ENCODE assay signal across 1 cellular context in the genomic region with DNA sequence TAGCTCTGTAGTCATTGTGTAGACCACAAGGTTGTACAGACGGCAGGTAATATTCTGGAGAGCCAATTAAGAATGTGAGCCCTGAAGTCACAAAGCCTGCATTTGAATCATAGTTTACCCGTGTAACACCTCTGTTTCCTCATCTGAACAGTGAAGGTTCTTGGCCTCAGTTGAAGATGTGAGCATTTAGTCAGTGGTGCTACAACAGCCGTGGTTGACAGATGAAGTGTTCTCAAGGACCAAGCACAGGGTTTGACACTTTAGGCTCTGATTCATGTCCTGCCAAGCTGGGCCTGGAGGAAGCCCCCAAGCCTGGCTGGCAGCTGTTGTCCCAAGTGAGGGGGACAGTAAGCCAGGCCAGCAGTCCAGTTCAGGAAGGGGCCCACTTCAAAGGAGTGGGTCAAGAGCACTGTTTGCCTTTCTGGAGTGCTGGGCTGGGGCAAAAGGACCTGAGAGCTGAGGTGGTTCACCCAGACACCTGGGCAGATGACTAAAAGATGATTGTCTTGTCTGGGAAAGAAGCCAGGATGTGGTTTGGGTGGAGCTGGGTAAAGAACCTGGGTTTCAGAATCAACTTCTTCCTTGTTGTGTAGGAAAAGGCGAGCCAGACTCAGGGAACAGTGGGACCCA.
TF ChIP-seq lines count a peak whose summit lies in the region.

No MANE protein-coding gene starts in this region.

TF ChIP-seq in HepG2, 621 proteins besides CTCF, POLR2A, EP300 and RAD21 (continues in another document):
- TF ChIP-seq, protein P1, sequence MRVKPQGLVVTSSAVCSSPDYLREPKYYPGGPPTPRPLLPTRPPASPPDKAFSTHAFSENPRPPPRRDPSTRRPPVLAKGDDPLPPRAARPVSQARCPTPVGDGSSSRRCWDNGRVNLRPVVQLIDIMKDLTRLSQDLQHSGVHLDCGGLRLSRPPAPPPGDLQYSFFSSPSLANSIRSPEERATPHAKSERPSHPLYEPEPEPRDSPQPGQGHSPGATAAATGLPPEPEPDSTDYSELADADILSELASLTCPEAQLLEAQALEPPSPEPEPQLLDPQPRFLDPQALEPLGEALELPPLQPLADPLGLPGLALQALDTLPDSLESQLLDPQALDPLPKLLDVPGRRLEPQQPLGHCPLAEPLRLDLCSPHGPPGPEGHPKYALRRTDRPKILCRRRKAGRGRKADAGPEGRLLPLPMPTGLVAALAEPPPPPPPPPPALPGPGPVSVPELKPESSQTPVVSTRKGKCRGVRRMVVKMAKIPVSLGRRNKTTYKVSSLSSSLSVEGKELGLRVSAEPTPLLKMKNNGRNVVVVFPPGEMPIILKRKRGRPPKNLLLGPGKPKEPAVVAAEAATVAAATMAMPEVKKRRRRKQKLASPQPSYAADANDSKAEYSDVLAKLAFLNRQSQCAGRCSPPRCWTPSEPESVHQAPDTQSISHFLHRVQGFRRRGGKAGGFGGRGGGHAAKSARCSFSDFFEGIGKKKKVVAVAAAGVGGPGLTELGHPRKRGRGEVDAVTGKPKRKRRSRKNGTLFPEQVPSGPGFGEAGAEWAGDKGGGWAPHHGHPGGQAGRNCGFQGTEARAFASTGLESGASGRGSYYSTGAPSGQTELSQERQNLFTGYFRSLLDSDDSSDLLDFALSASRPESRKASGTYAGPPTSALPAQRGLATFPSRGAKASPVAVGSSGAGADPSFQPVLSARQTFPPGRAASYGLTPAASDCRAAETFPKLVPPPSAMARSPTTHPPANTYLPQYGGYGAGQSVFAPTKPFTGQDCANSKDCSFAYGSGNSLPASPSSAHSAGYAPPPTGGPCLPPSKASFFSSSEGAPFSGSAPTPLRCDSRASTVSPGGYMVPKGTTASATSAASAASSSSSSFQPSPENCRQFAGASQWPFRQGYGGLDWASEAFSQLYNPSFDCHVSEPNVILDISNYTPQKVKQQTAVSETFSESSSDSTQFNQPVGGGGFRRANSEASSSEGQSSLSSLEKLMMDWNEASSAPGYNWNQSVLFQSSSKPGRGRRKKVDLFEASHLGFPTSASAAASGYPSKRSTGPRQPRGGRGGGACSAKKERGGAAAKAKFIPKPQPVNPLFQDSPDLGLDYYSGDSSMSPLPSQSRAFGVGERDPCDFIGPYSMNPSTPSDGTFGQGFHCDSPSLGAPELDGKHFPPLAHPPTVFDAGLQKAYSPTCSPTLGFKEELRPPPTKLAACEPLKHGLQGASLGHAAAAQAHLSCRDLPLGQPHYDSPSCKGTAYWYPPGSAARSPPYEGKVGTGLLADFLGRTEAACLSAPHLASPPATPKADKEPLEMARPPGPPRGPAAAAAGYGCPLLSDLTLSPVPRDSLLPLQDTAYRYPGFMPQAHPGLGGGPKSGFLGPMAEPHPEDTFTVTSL (CRISPR knock-in tag; IDR thresholded peaks at IDR 0.05; ENCODE audit: borderline replicate concordance), result no peak
- TF ChIP-seq XBP1 (CRISPR knock-in tag; IDR thresholded peaks at IDR 0.05) (no peak), ZNF441 (CRISPR knock-in tag; IDR thresholded peaks at IDR 0.05; ENCODE audit: borderline replicate concordance) (no peak), POGZ (CRISPR knock-in tag; IDR thresholded peaks at IDR 0.05) (no peak), CEBPG (CRISPR knock-in tag; IDR thresholded peaks at IDR 0.05) (no peak), CREB1 (IDR thresholded peaks at IDR 0.05) (no peak), CREB1 (CRISPR knock-in tag; IDR thresholded peaks at IDR 0.05) (no peak), ZNF292 (CRISPR knock-in tag; IDR thresholded peaks at IDR 0.05; ENCODE audit: borderline replicate concordance, low read depth) (no peak), ELF1 (CRISPR knock-in tag; IDR thresholded peaks at IDR 0.05) (no peak), ERF (CRISPR knock-in tag; IDR thresholded peaks at IDR 0.05) (0 out of 2 replicates have a peak, but pooled peaks have one; percentile 23), ZFP41 (CRISPR knock-in tag; IDR thresholded peaks at IDR 0.05; ENCODE audit: borderline replicate concordance) (no peak), SMC3 (IDR thresholded peaks at IDR 0.05; ENCODE audit: low read length) (no peak), HIVEP1 (CRISPR knock-in tag; IDR thresholded peaks at IDR 0.05) (no peak), PAWR (CRISPR knock-in tag; IDR thresholded peaks at IDR 0.05; ENCODE audit: borderline replicate concordance) (no peak), ZNF678 (CRISPR knock-in tag; IDR thresholded peaks at IDR 0.05) (no peak), ZNF160 (CRISPR knock-in tag; IDR thresholded peaks at IDR 0.05) (no peak), ZNF605 (CRISPR knock-in tag; IDR thresholded peaks at IDR 0.05) (0 out of 2 replicates have a peak, but pooled peaks have one; percentile 29), HMG20A (CRISPR knock-in tag; IDR thresholded peaks at IDR 0.05; ENCODE audit: borderline replicate concordance) (0 out of 2 replicates have a peak, but pooled peaks have one; percentile 29), NR2F6 (IDR thresholded peaks at IDR 0.05) (0 out of 2 replicates have a peak, but pooled peaks have one; percentile 38), NR2F6 (CRISPR knock-in tag; IDR thresholded peaks at IDR 0.05) (peak; percentile 47; the same call in 1 of the 2 replicates), ZNF274 (CRISPR knock-in tag; IDR thresholded peaks at IDR 0.05) (no peak), ZNF761 (CRISPR knock-in tag; conservative IDR thresholded peaks at IDR 0.05) (no peak), TBX2 (CRISPR knock-in tag; IDR thresholded peaks at IDR 0.05; ENCODE audit: borderline replicate concordance) (peak; percentile 79), MYC (CRISPR knock-in tag; IDR thresholded peaks at IDR 0.05; ENCODE audit: borderline replicate concordance) (no peak), PITX1 (CRISPR knock-in tag; IDR thresholded peaks at IDR 0.05) (no peak), DPF2 (CRISPR knock-in tag; IDR thresholded peaks at IDR 0.05; ENCODE audit: borderline replicate concordance, low read depth) (no peak), ZNF232 (CRISPR knock-in tag; IDR thresholded peaks at IDR 0.05; ENCODE audit: borderline replicate concordance) (no peak), ZNF7 (CRISPR knock-in tag; IDR thresholded peaks at IDR 0.05) (no peak), SOX13 (IDR thresholded peaks at IDR 0.05) (no peak), SOX13 (CRISPR knock-in tag; conservative IDR thresholded peaks at IDR 0.05 in 1 of 2, IDR thresholded peaks at IDR 0.05 in 1 of 2) (0 out of 4 replicates have a peak, but pooled peaks of 1 of the 2 experiments have one; percentile 11), MEIS2 (CRISPR knock-in tag; IDR thresholded peaks at IDR 0.05) (no peak)
- TF ChIP-seq, protein P2, sequence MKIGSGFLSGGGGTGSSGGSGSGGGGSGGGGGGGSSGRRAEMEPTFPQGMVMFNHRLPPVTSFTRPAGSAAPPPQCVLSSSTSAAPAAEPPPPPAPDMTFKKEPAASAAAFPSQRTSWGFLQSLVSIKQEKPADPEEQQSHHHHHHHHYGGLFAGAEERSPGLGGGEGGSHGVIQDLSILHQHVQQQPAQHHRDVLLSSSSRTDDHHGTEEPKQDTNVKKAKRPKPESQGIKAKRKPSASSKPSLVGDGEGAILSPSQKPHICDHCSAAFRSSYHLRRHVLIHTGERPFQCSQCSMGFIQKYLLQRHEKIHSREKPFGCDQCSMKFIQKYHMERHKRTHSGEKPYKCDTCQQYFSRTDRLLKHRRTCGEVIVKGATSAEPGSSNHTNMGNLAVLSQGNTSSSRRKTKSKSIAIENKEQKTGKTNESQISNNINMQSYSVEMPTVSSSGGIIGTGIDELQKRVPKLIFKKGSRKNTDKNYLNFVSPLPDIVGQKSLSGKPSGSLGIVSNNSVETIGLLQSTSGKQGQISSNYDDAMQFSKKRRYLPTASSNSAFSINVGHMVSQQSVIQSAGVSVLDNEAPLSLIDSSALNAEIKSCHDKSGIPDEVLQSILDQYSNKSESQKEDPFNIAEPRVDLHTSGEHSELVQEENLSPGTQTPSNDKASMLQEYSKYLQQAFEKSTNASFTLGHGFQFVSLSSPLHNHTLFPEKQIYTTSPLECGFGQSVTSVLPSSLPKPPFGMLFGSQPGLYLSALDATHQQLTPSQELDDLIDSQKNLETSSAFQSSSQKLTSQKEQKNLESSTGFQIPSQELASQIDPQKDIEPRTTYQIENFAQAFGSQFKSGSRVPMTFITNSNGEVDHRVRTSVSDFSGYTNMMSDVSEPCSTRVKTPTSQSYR (CRISPR knock-in tag; IDR thresholded peaks at IDR 0.05; ENCODE audit: borderline replicate concordance), result no peak
- TF ChIP-seq, protein P3, sequence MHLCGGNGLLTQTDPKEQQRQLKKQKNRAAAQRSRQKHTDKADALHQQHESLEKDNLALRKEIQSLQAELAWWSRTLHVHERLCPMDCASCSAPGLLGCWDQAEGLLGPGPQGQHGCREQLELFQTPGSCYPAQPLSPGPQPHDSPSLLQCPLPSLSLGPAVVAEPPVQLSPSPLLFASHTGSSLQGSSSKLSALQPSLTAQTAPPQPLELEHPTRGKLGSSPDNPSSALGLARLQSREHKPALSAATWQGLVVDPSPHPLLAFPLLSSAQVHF (CRISPR knock-in tag; IDR thresholded peaks at IDR 0.05), result no peak
- TF ChIP-seq, protein P4, sequence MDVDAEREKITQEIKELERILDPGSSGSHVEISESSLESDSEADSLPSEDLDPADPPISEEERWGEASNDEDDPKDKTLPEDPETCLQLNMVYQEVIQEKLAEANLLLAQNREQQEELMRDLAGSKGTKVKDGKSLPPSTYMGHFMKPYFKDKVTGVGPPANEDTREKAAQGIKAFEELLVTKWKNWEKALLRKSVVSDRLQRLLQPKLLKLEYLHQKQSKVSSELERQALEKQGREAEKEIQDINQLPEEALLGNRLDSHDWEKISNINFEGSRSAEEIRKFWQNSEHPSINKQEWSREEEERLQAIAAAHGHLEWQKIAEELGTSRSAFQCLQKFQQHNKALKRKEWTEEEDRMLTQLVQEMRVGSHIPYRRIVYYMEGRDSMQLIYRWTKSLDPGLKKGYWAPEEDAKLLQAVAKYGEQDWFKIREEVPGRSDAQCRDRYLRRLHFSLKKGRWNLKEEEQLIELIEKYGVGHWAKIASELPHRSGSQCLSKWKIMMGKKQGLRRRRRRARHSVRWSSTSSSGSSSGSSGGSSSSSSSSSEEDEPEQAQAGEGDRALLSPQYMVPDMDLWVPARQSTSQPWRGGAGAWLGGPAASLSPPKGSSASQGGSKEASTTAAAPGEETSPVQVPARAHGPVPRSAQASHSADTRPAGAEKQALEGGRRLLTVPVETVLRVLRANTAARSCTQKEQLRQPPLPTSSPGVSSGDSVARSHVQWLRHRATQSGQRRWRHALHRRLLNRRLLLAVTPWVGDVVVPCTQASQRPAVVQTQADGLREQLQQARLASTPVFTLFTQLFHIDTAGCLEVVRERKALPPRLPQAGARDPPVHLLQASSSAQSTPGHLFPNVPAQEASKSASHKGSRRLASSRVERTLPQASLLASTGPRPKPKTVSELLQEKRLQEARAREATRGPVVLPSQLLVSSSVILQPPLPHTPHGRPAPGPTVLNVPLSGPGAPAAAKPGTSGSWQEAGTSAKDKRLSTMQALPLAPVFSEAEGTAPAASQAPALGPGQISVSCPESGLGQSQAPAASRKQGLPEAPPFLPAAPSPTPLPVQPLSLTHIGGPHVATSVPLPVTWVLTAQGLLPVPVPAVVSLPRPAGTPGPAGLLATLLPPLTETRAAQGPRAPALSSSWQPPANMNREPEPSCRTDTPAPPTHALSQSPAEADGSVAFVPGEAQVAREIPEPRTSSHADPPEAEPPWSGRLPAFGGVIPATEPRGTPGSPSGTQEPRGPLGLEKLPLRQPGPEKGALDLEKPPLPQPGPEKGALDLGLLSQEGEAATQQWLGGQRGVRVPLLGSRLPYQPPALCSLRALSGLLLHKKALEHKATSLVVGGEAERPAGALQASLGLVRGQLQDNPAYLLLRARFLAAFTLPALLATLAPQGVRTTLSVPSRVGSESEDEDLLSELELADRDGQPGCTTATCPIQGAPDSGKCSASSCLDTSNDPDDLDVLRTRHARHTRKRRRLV (CRISPR knock-in tag; IDR thresholded peaks at IDR 0.05), result no peak
- TF ChIP-seq, protein P5, sequence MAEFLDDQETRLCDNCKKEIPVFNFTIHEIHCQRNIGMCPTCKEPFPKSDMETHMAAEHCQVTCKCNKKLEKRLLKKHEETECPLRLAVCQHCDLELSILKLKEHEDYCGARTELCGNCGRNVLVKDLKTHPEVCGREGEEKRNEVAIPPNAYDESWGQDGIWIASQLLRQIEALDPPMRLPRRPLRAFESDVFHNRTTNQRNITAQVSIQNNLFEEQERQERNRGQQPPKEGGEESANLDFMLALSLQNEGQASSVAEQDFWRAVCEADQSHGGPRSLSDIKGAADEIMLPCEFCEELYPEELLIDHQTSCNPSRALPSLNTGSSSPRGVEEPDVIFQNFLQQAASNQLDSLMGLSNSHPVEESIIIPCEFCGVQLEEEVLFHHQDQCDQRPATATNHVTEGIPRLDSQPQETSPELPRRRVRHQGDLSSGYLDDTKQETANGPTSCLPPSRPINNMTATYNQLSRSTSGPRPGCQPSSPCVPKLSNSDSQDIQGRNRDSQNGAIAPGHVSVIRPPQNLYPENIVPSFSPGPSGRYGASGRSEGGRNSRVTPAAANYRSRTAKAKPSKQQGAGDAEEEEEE (CRISPR knock-in tag; IDR thresholded peaks at IDR 0.05; ENCODE audit: borderline replicate concordance), result no peak
- TF ChIP-seq, protein P6, sequence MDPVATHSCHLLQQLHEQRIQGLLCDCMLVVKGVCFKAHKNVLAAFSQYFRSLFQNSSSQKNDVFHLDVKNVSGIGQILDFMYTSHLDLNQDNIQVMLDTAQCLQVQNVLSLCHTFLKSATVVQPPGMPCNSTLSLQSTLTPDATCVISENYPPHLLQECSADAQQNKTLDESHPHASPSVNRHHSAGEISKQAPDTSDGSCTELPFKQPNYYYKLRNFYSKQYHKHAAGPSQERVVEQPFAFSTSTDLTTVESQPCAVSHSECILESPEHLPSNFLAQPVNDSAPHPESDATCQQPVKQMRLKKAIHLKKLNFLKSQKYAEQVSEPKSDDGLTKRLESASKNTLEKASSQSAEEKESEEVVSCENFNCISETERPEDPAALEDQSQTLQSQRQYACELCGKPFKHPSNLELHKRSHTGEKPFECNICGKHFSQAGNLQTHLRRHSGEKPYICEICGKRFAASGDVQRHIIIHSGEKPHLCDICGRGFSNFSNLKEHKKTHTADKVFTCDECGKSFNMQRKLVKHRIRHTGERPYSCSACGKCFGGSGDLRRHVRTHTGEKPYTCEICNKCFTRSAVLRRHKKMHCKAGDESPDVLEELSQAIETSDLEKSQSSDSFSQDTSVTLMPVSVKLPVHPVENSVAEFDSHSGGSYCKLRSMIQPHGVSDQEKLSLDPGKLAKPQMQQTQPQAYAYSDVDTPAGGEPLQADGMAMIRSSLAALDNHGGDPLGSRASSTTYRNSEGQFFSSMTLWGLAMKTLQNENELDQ (CRISPR knock-in tag; IDR thresholded peaks at IDR 0.05; ENCODE audit: borderline replicate concordance), result no peak
- TF ChIP-seq, protein P7, sequence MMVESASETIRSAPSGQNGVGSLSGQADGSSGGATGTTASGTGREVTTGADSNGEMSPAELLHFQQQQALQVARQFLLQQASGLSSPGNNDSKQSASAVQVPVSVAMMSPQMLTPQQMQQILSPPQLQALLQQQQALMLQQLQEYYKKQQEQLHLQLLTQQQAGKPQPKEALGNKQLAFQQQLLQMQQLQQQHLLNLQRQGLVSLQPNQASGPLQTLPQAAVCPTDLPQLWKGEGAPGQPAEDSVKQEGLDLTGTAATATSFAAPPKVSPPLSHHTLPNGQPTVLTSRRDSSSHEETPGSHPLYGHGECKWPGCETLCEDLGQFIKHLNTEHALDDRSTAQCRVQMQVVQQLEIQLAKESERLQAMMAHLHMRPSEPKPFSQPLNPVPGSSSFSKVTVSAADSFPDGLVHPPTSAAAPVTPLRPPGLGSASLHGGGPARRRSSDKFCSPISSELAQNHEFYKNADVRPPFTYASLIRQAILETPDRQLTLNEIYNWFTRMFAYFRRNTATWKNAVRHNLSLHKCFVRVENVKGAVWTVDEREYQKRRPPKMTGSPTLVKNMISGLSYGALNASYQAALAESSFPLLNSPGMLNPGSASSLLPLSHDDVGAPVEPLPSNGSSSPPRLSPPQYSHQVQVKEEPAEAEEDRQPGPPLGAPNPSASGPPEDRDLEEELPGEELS (CRISPR knock-in tag; IDR thresholded peaks at IDR 0.05), result peak; percentile 39; the same call in 1 of the 2 replicates
